Comparison of ENCODE assay signal across 8 cellular contexts in the genomic region with DNA sequence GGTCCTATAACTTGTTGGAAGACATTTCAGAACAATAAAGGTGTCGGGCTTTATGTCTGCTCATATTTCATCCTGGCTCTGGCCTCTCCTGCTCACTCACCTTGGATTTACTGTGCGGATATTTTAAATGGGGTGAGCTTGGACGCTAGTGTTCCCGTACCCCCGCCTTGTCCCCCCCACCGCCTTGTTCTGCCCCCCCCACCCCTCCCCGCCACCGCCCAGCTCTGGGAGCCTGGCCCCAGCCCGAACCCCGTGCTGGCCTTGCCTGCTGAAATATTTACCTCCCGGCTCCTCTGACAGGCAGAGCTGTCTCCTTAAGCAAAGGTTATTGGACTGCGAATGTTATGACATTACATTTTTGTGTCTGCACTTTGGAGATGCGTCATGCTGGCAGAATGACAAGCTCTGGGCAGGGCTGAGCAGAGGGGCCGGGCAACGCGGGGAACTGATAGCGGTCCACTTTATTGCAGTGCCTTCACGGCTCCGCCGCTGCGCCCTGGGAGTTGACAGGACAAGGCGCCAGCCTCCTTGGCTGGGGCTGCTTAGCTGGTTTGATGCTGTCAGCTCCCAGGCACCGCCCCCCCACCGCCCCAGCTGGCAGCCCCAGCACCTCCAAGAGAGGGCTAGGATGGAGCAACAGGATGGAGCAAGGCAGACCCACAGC.
DNase-seq lines count a peak whose midpoint lies in the region; ATAC-seq, FAIRE-seq and TF ChIP-seq lines count a peak whose summit lies in the region.

No MANE protein-coding gene starts in this region.

- no peak overlapping the region for H3K14ac ChIP-seq in neuronal stem cell (ENCODE audit: low read length)

- H3K4me1 ChIP-seq in neuronal stem cell (ENCODE audit: control insufficient read depth in 2 of 2, insufficient read depth in 1 of 2, low read depth in 1 of 2, low read length in 2 of 2) = peaks cover 4 to 20% of the 10 kb centered on the region in 2 donors

- H2BK15ac ChIP-seq in neuronal stem cell (ENCODE audit: low read length) = no peak overlapping the region

- H3K4me1 Mint-ChIP-seq in Calu3 (ENCODE audit: low read depth, unreplicated experiment) = peaks cover 11% of the 10 kb centered on the region
- no peaks in the 10 kb centered on the region for H3K4me1 Mint-ChIP-seq in activated CD4-positive, alpha-beta memory T cell treated with anti-CD3 and anti-CD28 coated beads, Interleukin-2, amount 10 ng/mL, durations not matched to agents 7 days and 5 days

- H3K36me3 Mint-ChIP-seq in Calu3 (ENCODE audit: insufficient read depth, unreplicated experiment) = no peaks in the 10 kb centered on the region
- H3K36me3 Mint-ChIP-seq in activated CD4-positive, alpha-beta memory T cell treated with anti-CD3 and anti-CD28 coated beads, Interleukin-2, amount 10 ng/mL, durations not matched to agents 7 days and 5 days (ENCODE audit: low read depth) = no peaks in the 10 kb centered on the region

- peak overlapping the region; percentile 12 for H3K23ac ChIP-seq in neuronal stem cell (ENCODE audit: low read depth, low read length, poor library complexity)

- no peak for ATAC-seq in HG02642 (IDR thresholded peaks at IDR 0.05; ENCODE audit: poor library complexity, unreplicated experiment)
- no peak for ATAC-seq in GM19395 (IDR thresholded peaks at IDR 0.05; ENCODE audit: unreplicated experiment)

- no peak overlapping the region for H4K91ac ChIP-seq in neuronal stem cell (ENCODE audit: low read depth, low read length, poor library complexity)

- H2BK12ac ChIP-seq in neuronal stem cell (ENCODE audit: low read length) = no peak overlapping the region

- BruUV-seq in Calu3 (replicated peaks; lab: Mats Ljungman, UMichigan) = no TSS peak

- H3K18ac ChIP-seq in neuronal stem cell (ENCODE audit: low read length) = peak overlapping the region; percentile 54

- peaks cover 68% of the 10 kb centered on the region for H3K27me3 Mint-ChIP-seq in Calu3 (ENCODE audit: unreplicated experiment)
- H3K27me3 Mint-ChIP-seq in activated CD4-positive, alpha-beta memory T cell treated with anti-CD3 and anti-CD28 coated beads, Interleukin-2, amount 10 ng/mL, durations not matched to agents 7 days and 5 days = peaks cover 2% of the 10 kb centered on the region

- no peak overlapping the region for H2BK5ac ChIP-seq in neuronal stem cell (ENCODE audit: low read length)

- WGBS in neuronal stem cell (ENCODE audit: extremely low coverage in 2 of 2, insufficient read length in 2 of 2, insufficient replicate concordance in 1 of 2), 2 donors = no CpG with 5 or more reads among the region's 24 CpGs

- no peak overlapping the region for H3K27ac Mint-ChIP-seq in Calu3 (ENCODE audit: unreplicated experiment)
- H3K27ac Mint-ChIP-seq in activated CD4-positive, alpha-beta memory T cell treated with anti-CD3 and anti-CD28 coated beads, Interleukin-2, amount 10 ng/mL, durations not matched to agents 7 days and 5 days = no peak overlapping the region

- no peak overlapping the region for H3K27ac ChIP-seq in neuronal stem cell (replicated peaks; ENCODE audit: low read length)

- FAIRE-seq in D721Med (lab: Jason Lieb, UNC) = no peak

- no peak overlapping the region for H3K4me2 ChIP-seq in neuronal stem cell (ENCODE audit: insufficient read depth, low read length, poor library complexity, severe bottlenecking)

- peaks cover 3% of the 10 kb centered on the region for H3K9me3 Mint-ChIP-seq in Calu3 (ENCODE audit: low read depth, unreplicated experiment)
- H3K9me3 Mint-ChIP-seq in activated CD4-positive, alpha-beta memory T cell treated with anti-CD3 and anti-CD28 coated beads, Interleukin-2, amount 10 ng/mL, durations not matched to agents 7 days and 5 days = no peaks in the 10 kb centered on the region

- H4K8ac ChIP-seq in neuronal stem cell (ENCODE audit: low read depth, low read length) = no peak overlapping the region

- intact Hi-C loops in Calu3 (cut with micrococcal nuclease; ENCODE audit: unreplicated experiment) = loop anchor here (10.0 kb wide), 3 partner anchors 86 to 324 kb away; partner anchors contain the start of gene GSE1

- no peak overlapping the region for H2AFZ ChIP-seq in neuronal stem cell (ENCODE audit: low read length)

- H3K79me1 ChIP-seq in neuronal stem cell (ENCODE audit: low read depth, low read length) = no peaks in the 10 kb centered on the region

- POLR2A ChIA-PET in activated CD4-positive, alpha-beta memory T cell treated with anti-CD3 and anti-CD28 coated beads, Interleukin-2, amount 10 ng/mL, durations not matched to agents 7 days and 5 days (lab: Charles Lee) = no interaction called here

- DNase-seq in Calu3 (peak; percentile 64), NCI-H2029 treated with DMSO at 0.1 percent for 48 hours (lab: John Stamatoyannopoulos, UW) (peak; percentile 4), epithelial cell of esophagus (ENCODE audit: low read depth) (peak; percentile 93), neuronal stem cell (ENCODE audit: low spot score) (no peak), D721Med (ENCODE audit: insufficient read length, low spot score) (no peak)
- DNase-seq in activated CD4-positive, alpha-beta memory T cell treated with anti-CD3 and anti-CD28 coated beads, Interleukin-2, amount 10 ng/mL, durations not matched to agents 7 days and 5 days = no peak

- no peak overlapping the region for H2AK5ac ChIP-seq in neuronal stem cell (ENCODE audit: low read depth, low read length)

- CTCF ChIA-PET in Calu3 (lab: Charles Lee) = interaction anchor here (0.6 to 2.1 kb wide), 8 partner anchors 12 to 227 kb away, joined by 3 to 7 read pairs (median 5); no protein-coding TSS in a partner anchor
- CTCF ChIA-PET in activated CD4-positive, alpha-beta memory T cell treated with anti-CD3 and anti-CD28 coated beads, Interleukin-2, amount 10 ng/mL, durations not matched to agents 7 days and 5 days (lab: Charles Lee) = no interaction called here

- no peaks in the 10 kb centered on the region for H3K27me3 ChIP-seq in neuronal stem cell (ENCODE audit: control insufficient read depth in 3 of 3, insufficient read depth in 3 of 3, low read depth in 1 of 3, low read length in 3 of 3)

- no peak overlapping the region for H3K9ac ChIP-seq in neuronal stem cell (ENCODE audit: low read depth, low read length, poor library complexity)

- H3K36me3 ChIP-seq in neuronal stem cell (replicated peaks in 1 of 2; ENCODE audit: control insufficient read depth in 2 of 2, insufficient read depth in 2 of 2, low read length in 2 of 2) = no peaks in the 10 kb centered on the region

- H3K4me3 ChIP-seq in epithelial cell of esophagus (ENCODE audit: low read length) = no peak overlapping the region
- H3K4me3 ChIP-seq in neuronal stem cell (ENCODE audit: low read length in 2 of 2) = no peak overlapping the region

- no peak overlapping the region for H3K4ac ChIP-seq in neuronal stem cell (ENCODE audit: low read length)

- H2BK120ac ChIP-seq in neuronal stem cell (ENCODE audit: low read depth, low read length) = no peak overlapping the region

- TF ChIP-seq CTCF in Calu3 (IDR thresholded peaks at IDR 0.05; ENCODE audit: unreplicated experiment) (no peak), epithelial cell of esophagus (IDR thresholded peaks at IDR 0.05; ENCODE audit: insufficient read depth, low read depth, low read length, missing control alignments) (no peak), D721Med (IDR thresholded peaks at IDR 0.05; ENCODE audit: insufficient read depth, missing control alignments) (no peak)

- no peak overlapping the region for H3K4me3 Mint-ChIP-seq in Calu3 (ENCODE audit: low read depth, unreplicated experiment)
- no peak overlapping the region for H3K4me3 Mint-ChIP-seq in activated CD4-positive, alpha-beta memory T cell treated with anti-CD3 and anti-CD28 coated beads, Interleukin-2, amount 10 ng/mL, durations not matched to agents 7 days and 5 days

- H3K9me3 ChIP-seq in neuronal stem cell (replicated peaks in 1 of 2; ENCODE audit: control insufficient read depth in 2 of 2, insufficient read depth in 1 of 2, low read depth in 1 of 2, low read length in 2 of 2) = no peaks in the 10 kb centered on the region

Comparison
In these comparisons a context has a peak if more than half of its experiments do, and no peak if none do; other contexts are left out.
1. DNase-seq: peak in Calu3 (single experiment), NCI-H2029 treated with DMSO at 0.1 percent for 48 hours (single experiment) and epithelial cell of esophagus (single experiment); none in neuronal stem cell (single experiment), activated CD4-positive, alpha-beta memory T cell treated with anti-CD3 and anti-CD28 coated beads, Interleukin-2, amount 10 ng/mL, durations not matched to agents 7 days and 5 days (single experiment) and D721Med (single experiment).